14 cellular contexts compared by ENCODE assay signal in genomic region chr11:113670149-113670829, GRCh38. TPM values are rescaled to one million over a fixed set of nuclear protein-coding genes. Genes with fewer than 3 reads are reported as not detected.
"Had no signal": no experiment of that assay in that cellular context is flagged by ENCODE, and none has a peak within 500 bp of the region (broad histone marks: within the 10 kb centered on the region; RNA-seq: fewer than 3 reads in every experiment).

No MANE protein-coding gene starts in this region.

- DNase-seq: activated CD4-positive, alpha-beta memory T cell treated with anti-CD3 and anti-CD28 coated beads for 36 hours; activated CD4-positive, CD25-positive, alpha-beta regulatory T cell treated with anti-CD3 and anti-CD28 coated beads, Interleukin-2, amount 50 U/mL, for 72 hours; activated naive CD8-positive, alpha-beta T cell treated with anti-CD3 and anti-CD28 coated beads, Interleukin-2, amount 10 ng/mL, durations not matched to agents 7 days and 5 days; foreskin melanocyte; kidney; naive thymus-derived CD4-positive, alpha-beta T cell; right cardiac atrium; spleen; stimulated activated CD4-positive, alpha-beta T cell treated with anti-CD3 and anti-CD28 coated beads, Interleukin-1b, Interleukin-23, amount 100 ng/mL, for 48 hours; stimulated activated naive B cell treated with anti-CD40 and anti-IgM and Interleukin-4, amounts not matched to agents 10 μg/mL and 1 μg/mL and 100 μg/mL, for 72 hours had no signal

- H3K36me3 ChIP-seq: neutrophil, spleen, tibial nerve, vagina had no signal

- H3K4me3 ChIP-seq: spleen, tibial nerve, vagina had no signal

- H3K27ac ChIP-seq: neutrophil, spleen, tibial nerve, vagina had no signal

- H3K27ac Mint-ChIP-seq: activated CD4-positive, alpha-beta memory T cell treated with anti-CD3 and anti-CD28 coated beads for 36 hours; activated naive CD8-positive, alpha-beta T cell treated with anti-CD3 and anti-CD28 coated beads, Interleukin-2, amount 10 ng/mL, durations not matched to agents 7 days and 5 days; naive thymus-derived CD4-positive, alpha-beta T cell; stimulated activated naive B cell treated with anti-CD40 and anti-IgM and Interleukin-4, amounts not matched to agents 10 μg/mL and 1 μg/mL and 100 μg/mL, for 72 hours had no signal

- H3K4me1 ChIP-seq: spleen, vagina had no signal

- H3K4me3 Mint-ChIP-seq: activated CD4-positive, alpha-beta memory T cell treated with anti-CD3 and anti-CD28 coated beads for 36 hours; activated naive CD8-positive, alpha-beta T cell treated with anti-CD3 and anti-CD28 coated beads, Interleukin-2, amount 10 ng/mL, durations not matched to agents 7 days and 5 days; naive thymus-derived CD4-positive, alpha-beta T cell; stimulated activated naive B cell treated with anti-CD40 and anti-IgM and Interleukin-4, amounts not matched to agents 10 μg/mL and 1 μg/mL and 100 μg/mL, for 72 hours had no signal

- H3K27me3 ChIP-seq: spleen, tibial nerve, vagina had no signal

- H3K4me1 Mint-ChIP-seq: activated naive CD8-positive, alpha-beta T cell treated with anti-CD3 and anti-CD28 coated beads, Interleukin-2, amount 10 ng/mL, durations not matched to agents 7 days and 5 days; stimulated activated naive B cell treated with anti-CD40 and anti-IgM and Interleukin-4, amounts not matched to agents 10 μg/mL and 1 μg/mL and 100 μg/mL, for 72 hours had no signal

- H3K9me3 ChIP-seq: neutrophil, vagina had no signal

- ATAC-seq: naive thymus-derived CD4-positive, alpha-beta T cell; right cardiac atrium; stimulated activated naive B cell treated with anti-CD40 and anti-IgM and Interleukin-4, amounts not matched to agents 10 μg/mL and 1 μg/mL and 100 μg/mL, for 72 hours had no signal

- H3K36me3 Mint-ChIP-seq: activated CD4-positive, alpha-beta memory T cell treated with anti-CD3 and anti-CD28 coated beads for 36 hours; activated naive CD8-positive, alpha-beta T cell treated with anti-CD3 and anti-CD28 coated beads, Interleukin-2, amount 10 ng/mL, durations not matched to agents 7 days and 5 days; stimulated activated naive B cell treated with anti-CD40 and anti-IgM and Interleukin-4, amounts not matched to agents 10 μg/mL and 1 μg/mL and 100 μg/mL, for 72 hours had no signal

- FAIRE-seq: astrocyte, kidney had no signal

RNA-seq across cellular contexts. Expression of gene TMPRSS5, which starts 35.8 kb away (rescaled TPM):
- total RNA-seq: vagina had no signal
- polyA plus RNA-seq: naive thymus-derived CD4-positive, alpha-beta T cell had no signal
